5 cellular contexts compared by ENCODE assay signal in the genomic region with DNA sequence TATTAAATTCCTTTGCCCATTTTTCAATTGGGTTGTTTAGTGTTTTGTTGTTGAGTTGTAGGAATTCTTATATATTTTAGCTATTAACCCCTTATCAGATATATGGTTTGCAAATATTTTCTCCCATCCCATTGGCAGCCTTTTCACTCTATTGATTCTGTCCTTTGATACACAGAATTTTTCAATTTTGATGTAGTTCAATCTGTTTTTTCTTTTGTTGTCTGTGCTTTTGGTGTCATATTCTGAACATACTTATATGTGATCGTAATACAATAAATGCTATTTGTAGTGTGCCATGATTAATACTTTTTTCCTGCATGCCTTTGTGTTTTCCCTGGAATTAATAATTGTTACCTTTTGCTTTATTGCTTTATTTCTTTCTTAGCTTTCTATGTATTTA.
"Had no signal": no experiment of that assay in that cellular context is flagged by ENCODE, and none has a peak within 500 bp of the region (broad histone marks: within the 10 kb centered on the region; RNA-seq: fewer than 3 reads in every experiment).

No MANE protein-coding gene starts in this region.

- H3K27ac Mint-ChIP-seq: GM23338, H9 had no signal

- H3K4me2 ChIP-seq: GM23338 had no signal

- H3K4me3 ChIP-seq: GM23338 had no signal

- DNase-seq: H9, HCEC 1CT, IMR-90, KBM-7 had no signal

- ATAC-seq: GM23338 had no signal

- H3K4me3 Mint-ChIP-seq: GM23338, H9 had no signal

- H2AFZ ChIP-seq: GM23338 had no signal

- H3K9me3 Mint-ChIP-seq: GM23338 had no signal

- H3K4me1 Mint-ChIP-seq: H9 had no signal
